In the genomic region with DNA sequence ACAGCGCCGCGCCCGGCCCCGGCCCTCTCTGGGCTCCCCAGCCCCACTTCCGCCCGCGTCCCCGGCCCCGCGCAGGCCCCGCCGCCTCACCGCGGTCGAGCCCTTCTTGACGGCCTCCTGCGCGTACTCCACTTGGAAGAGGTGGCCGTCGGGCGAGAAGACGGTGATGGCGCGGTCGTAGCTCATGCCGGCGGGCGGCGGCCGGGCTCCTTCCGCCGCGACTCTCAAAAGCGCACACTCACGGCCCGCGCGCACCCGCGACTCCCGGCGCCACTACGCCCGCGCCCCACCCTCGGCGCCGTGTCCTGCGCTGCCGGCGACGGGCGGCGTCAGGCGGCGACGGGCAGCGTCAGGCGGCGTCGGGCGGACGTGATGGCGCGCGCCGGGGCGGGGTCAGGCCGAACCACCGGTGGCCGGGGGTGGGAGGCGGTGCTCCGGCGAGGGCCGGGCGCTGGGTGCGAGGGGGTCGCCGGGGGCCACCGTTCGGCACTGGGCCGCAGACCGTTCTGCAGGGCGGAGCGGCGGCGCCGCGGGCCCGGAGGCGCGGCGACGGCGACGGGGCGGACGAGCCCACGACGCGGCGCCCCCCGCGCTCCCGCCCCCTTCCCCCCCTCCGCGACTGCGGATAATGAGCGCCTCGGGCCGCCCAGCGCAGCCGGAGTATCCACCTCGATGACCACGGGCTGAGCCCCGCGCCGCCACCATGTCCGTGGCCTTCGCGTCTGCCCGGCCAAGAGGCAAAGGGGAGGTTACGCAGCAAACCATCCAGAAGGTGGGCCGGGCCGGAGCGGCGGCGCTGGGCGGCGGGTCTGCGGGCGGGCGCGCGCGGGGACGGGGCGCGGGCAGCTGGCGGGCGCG, we compare ENCODE assay signal across 8 cellular contexts. TPM values are rescaled to one million over a fixed set of nuclear protein-coding genes. Genes with fewer than 3 reads are reported as not detected.
DNase-seq lines count a peak whose midpoint lies in the region; ATAC-seq and TF ChIP-seq lines count a peak whose summit lies in the region.

A gene (minus strand): TSS at position 277 of the 858 bp plus-strand sequence. CDS start 91 bp downstream, at position 186.
A gene with protein sequence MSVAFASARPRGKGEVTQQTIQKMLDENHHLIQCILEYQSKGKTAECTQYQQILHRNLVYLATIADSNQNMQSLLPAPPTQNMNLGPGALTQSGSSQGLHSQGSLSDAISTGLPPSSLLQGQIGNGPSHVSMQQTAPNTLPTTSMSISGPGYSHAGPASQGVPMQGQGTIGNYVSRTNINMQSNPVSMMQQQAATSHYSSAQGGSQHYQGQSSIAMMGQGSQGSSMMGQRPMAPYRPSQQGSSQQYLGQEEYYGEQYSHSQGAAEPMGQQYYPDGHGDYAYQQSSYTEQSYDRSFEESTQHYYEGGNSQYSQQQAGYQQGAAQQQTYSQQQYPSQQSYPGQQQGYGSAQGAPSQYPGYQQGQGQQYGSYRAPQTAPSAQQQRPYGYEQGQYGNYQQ (plus strand): TSS at position 652 of the 858 bp plus-strand sequence. CDS start 52 bp downstream, at position 704.

- H3K27me3 Mint-ChIP-seq in type B pancreatic cell: no peaks in the 10 kb centered on the region

- peaks cover 24% of the 10 kb centered on the region for H3K36me3 ChIP-seq in H7 (replicated peaks; ENCODE audit: control insufficient read depth, insufficient read depth, low read length)
- H3K36me3 ChIP-seq in MG63: peaks cover 56% of the 10 kb centered on the region
- H3K36me3 ChIP-seq in SU-DHL-6 (ENCODE audit: low read length): peaks cover 5% of the 10 kb centered on the region; the same call in 1 of the 2 replicates
- H3K36me3 ChIP-seq in heart left ventricle: peaks cover 0 to 28% (median 23%) of the 10 kb centered on the region in 9 donors

- WGBS in heart left ventricle, 4 donors: 0 to 1% (median 1%) methylated on average over 34 to 143 of the region's 143 CpGs

- H3K9ac ChIP-seq in SU-DHL-6 (ENCODE audit: low read length): peak within 1 kb of the TSS; percentile 76

- peaks cover 40% of the 10 kb centered on the region for H3K4me1 Mint-ChIP-seq in type B pancreatic cell (ENCODE audit: unreplicated experiment)

- TF ChIP-seq POLR2A in heart left ventricle (IDR thresholded peaks at IDR 0.05): peak; percentile 87 to 96

- no peaks in the 10 kb centered on the region for H3F3A ChIP-seq in SU-DHL-6 (ENCODE audit: insufficient read depth)

- H3K27ac ChIP-seq in SU-DHL-6 (ENCODE audit: low read depth, low read length) (peak within 1 kb of the TSS; percentile 60), heart left ventricle (peak within 1 kb of the TSS; percentile 89 to 100 (median 98))

- H3K9me3 ChIP-seq in MG63 (no peaks in the 10 kb centered on the region), SU-DHL-6 (ENCODE audit: insufficient read depth, low read length) (no peaks in the 10 kb centered on the region), heart left ventricle (no peaks in the 10 kb centered on the region)

- no peak for TF ChIP-seq CTCF in SU-DHL-6 (IDR thresholded peaks at IDR 0.05; ENCODE audit: insufficient read depth, low read length, poor library complexity, severe bottlenecking)
- TF ChIP-seq CTCF in heart left ventricle (IDR thresholded peaks at IDR 0.05): no peak
- TF ChIP-seq CTCF in type B pancreatic cell (conservative IDR thresholded peaks at IDR 0.05): no peak

- H3K4me3 Mint-ChIP-seq in type B pancreatic cell: peak within 1 kb of the TSS; percentile 95

- peak; percentile 96 for DNase-seq in GM03348 (ENCODE audit: low spot score)
- DNase-seq in H7: peak; percentile 98
- peak; percentile 87 for DNase-seq in MG63
- DNase-seq in activated naive CD8-positive, alpha-beta T cell treated with anti-CD3 and anti-CD28 coated beads, Interleukin-2, amount 50 U/mL, for 16 hours (ENCODE audit: low read depth, low spot score): peak; percentile 71
- DNase-seq in heart left ventricle: peak; percentile 87 to 94 (median 91)
- peak; percentile 96 for DNase-seq in posterior vena cava (ENCODE audit: low spot score)
- peak; percentile 90 for DNase-seq in type B pancreatic cell (ENCODE audit: extremely low spot score, unreplicated experiment)

- peak; percentile 76 to 94 (median 92) for ATAC-seq in heart left ventricle

- H3K27ac Mint-ChIP-seq in type B pancreatic cell: peak within 1 kb of the TSS; percentile 97

- H3K27me3 ChIP-seq in H7 (ENCODE audit: control insufficient read depth, insufficient read depth, low read length): no peaks in the 10 kb centered on the region
- no peaks in the 10 kb centered on the region for H3K27me3 ChIP-seq in MG63
- H3K27me3 ChIP-seq in SU-DHL-6 (ENCODE audit: low read length): no peaks in the 10 kb centered on the region
- H3K27me3 ChIP-seq in heart left ventricle: no peaks in the 10 kb centered on the region

- no peaks in the 10 kb centered on the region for H3K9me3 Mint-ChIP-seq in type B pancreatic cell

- H3K36me3 Mint-ChIP-seq in type B pancreatic cell: peaks cover 7% of the 10 kb centered on the region

- intact Hi-C loops in heart left ventricle (cut with DNase I): loop anchor here in 6 of 10 donors (1.0 to 10.0 kb wide), 10 partner anchors 21 to 244 kb away; a partner anchor contains a TSS
- intact Hi-C loops in posterior vena cava (cut with DNase I): loop anchor here (2.0 to 5.0 kb wide), 2 partner anchors 77 to 126 kb away; no protein-coding TSS in a partner anchor

- H3K9me2 ChIP-seq in SU-DHL-6 (replicated peaks; ENCODE audit: insufficient read depth, low read length): no peaks in the 10 kb centered on the region

- H3K4me3 ChIP-seq in H7 (ENCODE audit: insufficient read depth, low read depth, low read length): peak within 1 kb of the TSS; percentile 86
- H3K4me3 ChIP-seq in MG63: peak within 1 kb of the TSS; percentile 89
- peak within 1 kb of the TSS; percentile 80 for H3K4me3 ChIP-seq in SU-DHL-6 (ENCODE audit: insufficient read depth, low read length, poor library complexity, severe bottlenecking)
- peak within 1 kb of the TSS; percentile 75 to 100 (median 88) for H3K4me3 ChIP-seq in heart left ventricle

- peaks cover 71% of the 10 kb centered on the region for H3K79me2 ChIP-seq in SU-DHL-6 (ENCODE audit: insufficient read depth, low read length)

- H3K4me2 ChIP-seq in SU-DHL-6 (ENCODE audit: low read depth, low read length, poor library complexity, severe bottlenecking): peak within 1 kb of the TSS; percentile 88

- H2AFZ ChIP-seq in SU-DHL-6 (ENCODE audit: low read depth, low read length, severe bottlenecking): peak within 1 kb of the TSS; percentile 27

- H4K20me1 ChIP-seq in SU-DHL-6 (ENCODE audit: low read depth, low read length): peaks cover 4% of the 10 kb centered on the region; the same call in 1 of the 2 replicates

- H3K4me1 ChIP-seq in heart left ventricle: peaks cover 6 to 41% (median 30%) of the 10 kb centered on the region in 12 donors

RNA-seq across cellular contexts. Expression of the first gene that starts in this region (rescaled TPM):
- 413 and 501 TPM in 2 replicates for total RNA-seq in H7 (2014; rRNA removed; shearing (Covaris generic))
- total RNA-seq in MG63 (2014; rRNA removed; shearing (Covaris generic); ENCODE audit: low replicate concordance): 1,085 and 1,523 TPM in 2 replicates
- total RNA-seq in heart left ventricle (100 to 1,000 TPM; 172 to 432 (median 233) TPM), posterior vena cava (100 to 1,000 TPM; 179 to 194 TPM), type B pancreatic cell (ENCODE audit: low replicate concordance) (207 and 236 TPM in 2 replicates)
- polyA plus RNA-seq in heart left ventricle: 100 to 1,000 TPM; 220 to 472 TPM

RNA-seq across cellular contexts. Expression of the second gene that starts in this region (rescaled TPM):
- total RNA-seq in H7 (2014; rRNA removed; shearing (Covaris generic)): 15.1 and 25.1 TPM in 2 replicates
- 5.8 and 7.5 TPM in 2 replicates for total RNA-seq in MG63 (2014; rRNA removed; shearing (Covaris generic); ENCODE audit: low replicate concordance)
- total RNA-seq in heart left ventricle (10 to 100 TPM in 2 of 9 donors, 1 to 10 TPM in 7; 6.5 to 12.4 (median 8.6) TPM), posterior vena cava (10 to 100 TPM in 1 of 2 donors, 1 to 10 TPM in 1; 9.7 to 10.3 TPM), type B pancreatic cell (ENCODE audit: low replicate concordance) (20.5 and 25.5 TPM in 2 replicates)
- 1 to 10 TPM; 7.8 to 7.9 TPM for polyA plus RNA-seq in heart left ventricle

Comparison
In these comparisons a context has a peak if more than half of its experiments do, and no peak if none do; other contexts are left out.
1. Peak in every context shown above with its lines: DNase-seq, ATAC-seq, H3K4me3 ChIP-seq and H3K27ac ChIP-seq.